ENCODE assay signal across 13 cellular contexts in the genomic region with DNA sequence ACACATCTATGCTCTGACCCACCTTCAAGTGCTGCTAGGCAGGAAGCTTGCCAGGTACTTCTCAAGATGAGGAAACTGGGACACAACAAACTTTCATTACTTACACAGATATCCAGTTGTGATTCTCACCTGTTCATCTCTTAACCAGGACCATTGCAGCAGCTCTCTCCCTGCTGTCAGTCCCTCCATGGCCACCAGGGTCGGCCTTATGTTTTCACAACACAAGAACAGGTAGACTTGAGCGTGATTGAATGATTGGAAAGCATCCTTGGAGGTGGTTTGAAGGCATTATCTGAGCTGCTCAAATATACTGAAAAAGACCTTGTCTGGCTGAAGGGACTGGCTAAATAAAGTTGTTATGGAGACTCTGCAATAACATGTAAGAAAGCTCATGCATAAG.
DNase-seq lines count a peak whose midpoint lies in the region; TF ChIP-seq lines count a peak whose summit lies in the region.
"Had no signal": no experiment of that assay in that cellular context is flagged by ENCODE, and none has a peak within 500 bp of the region (broad histone marks: within the 10 kb centered on the region; RNA-seq: fewer than 3 reads in every experiment).

No MANE protein-coding gene starts in this region.

- H3K27me3 Mint-ChIP-seq in neural crest cell (ENCODE audit: low read depth) = no peaks in the 10 kb centered on the region

- no peaks in the 10 kb centered on the region for H3K9me2 ChIP-seq in Loucy (replicated peaks; ENCODE audit: low read depth, low read length)

- no peaks in the 10 kb centered on the region for H3K9me3 ChIP-seq in Loucy (ENCODE audit: insufficient read depth, low read depth, low read length)
- H3K9me3 ChIP-seq: pancreas had no signal

- no peak overlapping the region for H3K9ac ChIP-seq in Loucy (ENCODE audit: low read depth, low read length, poor library complexity, severe bottlenecking)

- peak; percentile 4 for DNase-seq in DMS 273 (lab: John Stamatoyannopoulos, UW; ENCODE audit: unreplicated experiment)
- DNase-seq in DMS 273 treated with DMSO at 0.1 percent for 48 hours (lab: John Stamatoyannopoulos, UW) = no peak
- DNase-seq in choroid plexus epithelial cell (ENCODE audit: low read depth) = no peak
- no peak for DNase-seq in neural crest cell (ENCODE audit: low read depth, low spot score)
- no peak for DNase-seq in middle frontal gyrus (ENCODE audit: extremely low spot score, low spot score)
- no peak for DNase-seq in NCI-H1436 treated with DMSO at 0.1 percent for 48 hours (lab: John Stamatoyannopoulos, UW)
- DNase-seq in A172 (ENCODE audit: low spot score) = no peak
- DNase-seq: 8988T, COR-L47, mesenchymal stem cell, pancreas had no signal

- H3K9me3 Mint-ChIP-seq in neural crest cell = no peaks in the 10 kb centered on the region
- H3K9me3 Mint-ChIP-seq: activated naive CD4-positive, alpha-beta T cell treated with anti-CD3 and anti-CD28 coated beads, Interleukin-2, amount 50 U/mL, for 72 hours had no signal

- peaks cover 10% of the 10 kb centered on the region for H3K36me3 Mint-ChIP-seq in neural crest cell (ENCODE audit: low read depth)
- H3K36me3 Mint-ChIP-seq: activated naive CD4-positive, alpha-beta T cell treated with anti-CD3 and anti-CD28 coated beads, Interleukin-2, amount 50 U/mL, for 72 hours had no signal

- H3K36me3 ChIP-seq in Loucy (ENCODE audit: insufficient read depth, low read length) = peaks cover 82% of the 10 kb centered on the region; the same call in 1 of the 2 replicates

- H3K4me2 ChIP-seq in Loucy (ENCODE audit: low read depth, low read length, poor library complexity, severe bottlenecking) = no peak overlapping the region

- H3K4me3 ChIP-seq in Loucy (ENCODE audit: low read length, poor library complexity, severe bottlenecking) (no peak overlapping the region), choroid plexus epithelial cell (ENCODE audit: low read depth, low read length) (no peak overlapping the region)
- H3K4me3 ChIP-seq: pancreas had no signal

- H3K4me1 Mint-ChIP-seq in neural crest cell = no peaks in the 10 kb centered on the region

- H3F3A ChIP-seq in Loucy (ENCODE audit: low read depth) = no peaks in the 10 kb centered on the region

- no peaks in the 10 kb centered on the region for H3K79me2 ChIP-seq in Loucy (ENCODE audit: insufficient read depth, low read length)

- no peak overlapping the region for H3K27ac Mint-ChIP-seq in neural crest cell (ENCODE audit: unreplicated experiment)

- TF ChIP-seq CTCF in Loucy (conservative IDR thresholded peaks at IDR 0.05; ENCODE audit: low read length) (peak; percentile 43; the same call in 1 of the 2 replicates), choroid plexus epithelial cell (conservative IDR thresholded peaks at IDR 0.05; ENCODE audit: low read depth, low read length) (peak; percentile 39), neural crest cell (conservative IDR thresholded peaks at IDR 0.05) (peak; percentile 46)

- H3K4me3 Mint-ChIP-seq in neural crest cell = no peak overlapping the region

- no peaks in the 10 kb centered on the region for H3K27me3 ChIP-seq in Loucy (ENCODE audit: insufficient read depth, low read length, poor library complexity, severe bottlenecking)
- H3K27me3 ChIP-seq: pancreas had no signal

- no peaks in the 10 kb centered on the region for H4K20me1 ChIP-seq in Loucy (ENCODE audit: insufficient read depth, low read length, poor library complexity, severe bottlenecking)

- no peaks in the 10 kb centered on the region for H3K4me1 ChIP-seq in Loucy (ENCODE audit: insufficient read depth, low read length, poor library complexity, severe bottlenecking)
- H3K4me1 ChIP-seq: pancreas had no signal

- no peak overlapping the region for H2AFZ ChIP-seq in Loucy (ENCODE audit: low read length)
